15 cellular contexts compared by ENCODE assay signal in the genomic region with DNA sequence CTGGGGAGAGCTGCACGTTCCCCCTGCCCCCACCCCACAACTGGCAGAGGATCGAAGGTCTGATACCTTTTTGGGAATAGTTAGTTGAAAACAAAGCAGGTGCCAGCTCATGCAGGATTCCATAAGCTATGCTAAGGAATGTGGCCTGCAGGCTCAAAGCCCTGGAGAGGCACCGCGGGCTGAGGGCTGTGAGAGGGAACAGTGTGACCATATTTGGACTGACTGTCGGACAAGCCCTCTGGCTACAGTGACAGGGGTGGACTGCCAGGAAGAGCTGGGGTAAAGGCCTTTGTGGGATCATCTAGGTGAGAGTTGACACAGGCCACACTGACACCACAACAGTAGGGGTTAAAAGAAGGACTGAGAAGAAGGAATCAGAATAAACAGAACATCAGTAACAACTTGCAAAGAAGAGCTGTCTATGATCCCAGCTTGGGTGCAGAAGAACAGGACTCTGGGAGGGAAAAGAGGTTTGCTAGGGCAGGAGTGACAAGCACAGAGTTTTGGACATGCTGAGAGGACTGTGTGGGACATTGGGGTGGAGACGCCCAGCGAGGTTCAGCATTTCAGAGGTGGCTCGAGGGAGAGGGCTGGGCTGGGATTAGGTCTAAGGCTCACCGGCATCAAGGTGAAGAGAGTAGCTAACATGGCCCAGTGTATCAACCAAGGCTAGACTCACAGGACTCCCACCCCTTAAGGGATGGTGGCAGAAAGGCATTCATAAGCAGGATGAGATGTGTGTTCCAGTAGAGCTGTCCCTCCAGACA. TPM values are rescaled to one million over a fixed set of nuclear protein-coding genes. Genes with fewer than 3 reads are reported as not detected.
DNase-seq lines count a peak whose midpoint lies in the region; ATAC-seq and TF ChIP-seq lines count a peak whose summit lies in the region.
"Had no signal": no experiment of that assay in that cellular context is flagged by ENCODE, and none has a peak within 500 bp of the region (broad histone marks: within the 10 kb centered on the region; RNA-seq: fewer than 3 reads in every experiment).

No MANE protein-coding gene starts in this region.

- H3K36me3 Mint-ChIP-seq in Caco-2 (ENCODE audit: insufficient read depth, unreplicated experiment) (peaks cover 59% of the 10 kb centered on the region), T-cell (peaks cover 40% of the 10 kb centered on the region)
- H3K36me3 Mint-ChIP-seq: IgD-negative memory B cell had no signal

- POLR2A ChIA-PET in Caco-2 (lab: Charles Lee), result interaction anchor here (0.5 to 1.1 kb wide), 2 partner anchors 55 to 170 kb away, joined by 3 to 6 read pairs; a partner anchor contains a TSS
- POLR2A ChIA-PET in T-cell (lab: Charles Lee), result no interaction called here

- H3K4me2 ChIP-seq in osteoblast (ENCODE audit: insufficient read depth, low read length) (no peak overlapping the region), GM23248 (ENCODE audit: unreplicated experiment) (no peak overlapping the region)

- H3K4me1 ChIP-seq in Caco-2, result peaks cover 18% of the 10 kb centered on the region
- peaks cover 6% of the 10 kb centered on the region for H3K4me1 ChIP-seq in osteoblast (ENCODE audit: insufficient read depth, low read length)
- H3K4me1 ChIP-seq in GM23248 (ENCODE audit: insufficient read depth), result no peaks in the 10 kb centered on the region

- no TSS peak for BruUV-seq in Caco-2 (replicated peaks; lab: Mats Ljungman, UMichigan)

- 69 to 81% methylated on average over 9 of the region's 9 CpGs for WGBS in GM23248 (ENCODE audit: low coverage in 1 of 2, low lambda C conversion rate in 2 of 2, missing lambda C conversion rate in 2 of 2), 2 experiments

- H3K27me3 ChIP-seq in Caco-2 (replicated peaks; ENCODE audit: control insufficient read depth, insufficient read depth, low read length) (no peaks in the 10 kb centered on the region), osteoblast (ENCODE audit: insufficient read depth, low read length) (no peaks in the 10 kb centered on the region), GM23248 (replicated peaks; ENCODE audit: insufficient read depth) (no peaks in the 10 kb centered on the region)

- no peak overlapping the region for H3K9ac ChIP-seq in GM23248

- DNase-seq in Caco-2 (peak; percentile 54 to 78), T-cell (no peak), Right ventricle myocardium superior (no peak), osteoblast (ENCODE audit: insufficient read length, low spot score, missing footprints) (peak; percentile 73), activated gamma-delta T cell treated with Interleukin-2 at 50 U/mL for 16 hours (no peak), GM23248 (no peak)
- DNase-seq: erythroblast; NCI-H510A treated with DMSO at 0.1 percent for 48 hours; stimulated activated CD4-positive, alpha-beta T cell treated with anti-CD3 and anti-CD28 coated beads, Interleukin-12 subunit alpha, Interleukin-12 subunit beta, amount 100 ng/mL, for 4 hours; substantia nigra had no signal

- ATAC-seq in T-cell (replicated peaks in 1 of 4) (no peak), Right ventricle myocardium superior (ENCODE audit: poor library complexity) (peak; percentile 73), GM19395 (IDR thresholded peaks at IDR 0.05; ENCODE audit: unreplicated experiment) (no peak), GM21381 (IDR thresholded peaks at IDR 0.05; ENCODE audit: unreplicated experiment) (no peak)

- H4K20me1 ChIP-seq in osteoblast (ENCODE audit: insufficient read depth, low read length) (peaks cover 98% of the 10 kb centered on the region), GM23248 (ENCODE audit: insufficient read depth) (peaks cover 58% of the 10 kb centered on the region)

- H3K79me2 ChIP-seq in osteoblast (ENCODE audit: insufficient read depth, low read length) (peaks cover 100% of the 10 kb centered on the region), GM23248 (ENCODE audit: insufficient read depth) (peaks cover 100% of the 10 kb centered on the region)

- CTCF ChIA-PET in Caco-2 (lab: Charles Lee) (interaction anchor here (0.7 kb wide), 1 partner anchor 13 kb away, joined by 4 read pairs; no protein-coding TSS in a partner anchor), T-cell (lab: Charles Lee) (interaction anchor here in 1 of 2 donors (1.3 kb wide), 1 partner anchor 13 kb away, joined by 3 read pairs; no protein-coding TSS in a partner anchor)

- H3F3A ChIP-seq in GM23248 (ENCODE audit: insufficient read depth), result peaks cover 65% of the 10 kb centered on the region

- H2AFZ ChIP-seq in osteoblast (ENCODE audit: low read length) (no peak overlapping the region), GM23248 (no peak overlapping the region)

- H3K9me3 ChIP-seq in Caco-2 (no peaks in the 10 kb centered on the region; the same call in 1 of the 2 replicates), osteoblast (ENCODE audit: low read depth, low read length) (no peaks in the 10 kb centered on the region), GM23248 (ENCODE audit: low read depth) (no peaks in the 10 kb centered on the region)

- H3K9me2 ChIP-seq in GM23248 (ENCODE audit: insufficient read depth), result no peaks in the 10 kb centered on the region

- H3K9me3 Mint-ChIP-seq in Caco-2 (ENCODE audit: unreplicated experiment) (no peaks in the 10 kb centered on the region), T-cell (peaks cover 3 to 13% (median 7%) of the 10 kb centered on the region in 3 donors)

- H3K4me3 Mint-ChIP-seq in Caco-2 (ENCODE audit: unreplicated experiment), result no peak overlapping the region
- H3K4me3 Mint-ChIP-seq in T-cell, result peak overlapping the region in 1 of 3 donors; percentile 50
- H3K4me3 Mint-ChIP-seq: CD8-positive, alpha-beta memory T cell; IgD-negative memory B cell; T-helper 2 cell treated with Interferon-gamma antibody and Interleukin-4, amounts not matched to agents 5 μg/mL and 100 μg/mL, for 36 hours had no signal

- no peak overlapping the region for H3K4me3 ChIP-seq in Caco-2 (ENCODE audit: low read depth, low read length)
- no peak overlapping the region for H3K4me3 ChIP-seq in osteoblast (ENCODE audit: insufficient read depth, low read length)
- H3K4me3 ChIP-seq in GM23248, result no peak overlapping the region

- intact Hi-C loops in Caco-2 (cut with micrococcal nuclease; ENCODE audit: unreplicated experiment) (no loop called here), Right ventricle myocardium superior (cut with DNase I) (loop anchor here (5.0 kb wide), 1 partner anchor 53 kb away; a partner anchor contains a TSS)

- H3K36me3 ChIP-seq in Caco-2 (ENCODE audit: control insufficient read depth, insufficient read depth, low read length) (peaks cover 4% of the 10 kb centered on the region), osteoblast (ENCODE audit: insufficient read depth, low read length) (peaks cover 79% of the 10 kb centered on the region), GM23248 (ENCODE audit: low read depth) (peaks cover 46% of the 10 kb centered on the region)

- H3K4me1 Mint-ChIP-seq in Caco-2 (ENCODE audit: low read depth, unreplicated experiment) (peaks cover 26% of the 10 kb centered on the region), T-cell (peaks cover 57 to 82% (median 69%) of the 10 kb centered on the region in 3 donors)
- H3K4me1 Mint-ChIP-seq: IgD-negative memory B cell had no signal

- H3K27ac ChIP-seq in osteoblast (ENCODE audit: low read depth, low read length) (peak overlapping the region; percentile 7), GM23248 (no peak overlapping the region)

- H3K27ac Mint-ChIP-seq in Caco-2 (ENCODE audit: unreplicated experiment) (peak overlapping the region; percentile 16), T-cell (peak overlapping the region; percentile 70 to 81)
- H3K27ac Mint-ChIP-seq: IgD-negative memory B cell had no signal

- H3K27me3 Mint-ChIP-seq in Caco-2 (ENCODE audit: insufficient read depth, unreplicated experiment) (no peaks in the 10 kb centered on the region), T-cell (no peaks in the 10 kb centered on the region)

- no peak for TF ChIP-seq CTCF in Caco-2 (IDR thresholded peaks at IDR 0.05; ENCODE audit: insufficient read depth in 1 of 2, low read depth in 1 of 2, low read length in 1 of 2, severe bottlenecking in 1 of 2, unreplicated experiment in 1 of 2)
- no peak for TF ChIP-seq CTCF in osteoblast (IDR thresholded peaks at IDR 0.05; ENCODE audit: extremely low read depth, low read depth, low read length)

- in situ Hi-C loops in GM23248 (cut with MboI), result no loop called here

RNA-seq across cellular contexts. Expression of a gene that starts 54.5 kb away (rescaled TPM):
- 170 and 181 TPM in 2 replicates for total RNA-seq in Caco-2 (2022)
- 100 to 1,000 TPM in 4 of 5 donors, 10 to 100 TPM in 1; 84.8 to 219 (median 122) TPM for total RNA-seq in T-cell
- 92.5 TPM for total RNA-seq in Right ventricle myocardium superior
- 444 and 447 TPM in 2 replicates for total RNA-seq in osteoblast
- 403 and 414 TPM in 2 replicates for total RNA-seq in GM23248 (2014; rRNA removed; shearing (Covaris generic))
- polyA plus RNA-seq in GM23248 (2016; fragmentation: Nextera tagmentation; extraction: Ambion mirVana), result 593 and 597 TPM in 2 replicates

Comparison
In these comparisons a context has a peak if more than half of its experiments do, and no peak if none do; other contexts are left out.
1. DNase-seq: peak in Caco-2 (2 of 2) and osteoblast (single experiment); none in T-cell (0 of 34), Right ventricle myocardium superior (single experiment), activated gamma-delta T cell treated with Interleukin-2 at 50 U/mL for 16 hours (single experiment) and GM23248 (single experiment).